ENCODE assay signal across 12 cellular contexts in genomic region chr6:33926451-33926850, GRCh38.
DNase-seq lines count a peak whose midpoint lies in the region; ATAC-seq and TF ChIP-seq lines count a peak whose summit lies in the region.
"Had no signal": no experiment of that assay in that cellular context is flagged by ENCODE, and none has a peak within 500 bp of the region (broad histone marks: within the 10 kb centered on the region; RNA-seq: fewer than 3 reads in every experiment).

No MANE protein-coding gene starts in this region.

- peaks cover 14 to 15% of the 10 kb centered on the region in 2 donors for H3K27me3 Mint-ChIP-seq in natural killer cell treated with Interleukin-12 subunit alpha and Interleukin-12 subunit beta and Interleukin-15 and Interleukin-18, amount 100 ng/mL, for 72 hours
- peaks cover 1% of the 10 kb centered on the region for H3K27me3 Mint-ChIP-seq in activated CD4-positive, alpha-beta memory T cell treated with anti-CD3 and anti-CD28 coated beads for 36 hours

- intact Hi-C loops in activated CD4-positive, alpha-beta memory T cell treated with anti-CD3 and anti-CD28 coated beads for 36 hours (cut with micrococcal nuclease): no loop called here

- H3K27ac ChIP-seq in WERI-Rb-1: no peak overlapping the region
- H3K27ac ChIP-seq: Peyer's patch had no signal

- peaks cover 0 to 8% of the 10 kb centered on the region in 2 donors for H3K4me1 Mint-ChIP-seq in natural killer cell treated with Interleukin-12 subunit alpha and Interleukin-12 subunit beta and Interleukin-15 and Interleukin-18, amount 100 ng/mL, for 72 hours (ENCODE audit: low read depth in 2 of 2)
- H3K4me1 Mint-ChIP-seq in activated CD4-positive, alpha-beta memory T cell treated with anti-CD3 and anti-CD28 coated beads for 36 hours (ENCODE audit: low read depth): peaks cover 2% of the 10 kb centered on the region

- peak; percentile 63 to 64 for ATAC-seq in natural killer cell treated with Interleukin-12 subunit alpha and Interleukin-12 subunit beta and Interleukin-15 and Interleukin-18, amount 100 ng/mL, for 72 hours
- no peak for ATAC-seq in GM21360 (IDR thresholded peaks at IDR 0.05; ENCODE audit: unreplicated experiment)

- POLR2A ChIA-PET in activated CD4-positive, alpha-beta memory T cell treated with anti-CD3 and anti-CD28 coated beads for 36 hours (lab: Charles Lee): no interaction called here

- H3K9me3 ChIP-seq in WERI-Rb-1 (ENCODE audit: severe bottlenecking): peaks cover 13% of the 10 kb centered on the region
- H3K9me3 ChIP-seq: Peyer's patch had no signal

- no peak overlapping the region for H3K4me3 Mint-ChIP-seq in natural killer cell treated with Interleukin-12 subunit alpha and Interleukin-12 subunit beta and Interleukin-15 and Interleukin-18, amount 100 ng/mL, for 72 hours
- no peak overlapping the region for H3K4me3 Mint-ChIP-seq in activated CD4-positive, alpha-beta memory T cell treated with anti-CD3 and anti-CD28 coated beads for 36 hours
- H3K4me3 Mint-ChIP-seq: activated CD4-positive, alpha-beta T cell treated with anti-CD3 and anti-CD28 coated beads, Interleukin-2, amount 10 ng/mL, durations not matched to agents 7 days and 5 days had no signal

- H3K36me3 ChIP-seq in WERI-Rb-1: no peaks in the 10 kb centered on the region
- H3K36me3 ChIP-seq: Peyer's patch had no signal

- DNase-seq in NCI-H1092 treated with DMSO at 0.1 percent for 48 hours (lab: John Stamatoyannopoulos, UW) (peak; percentile 4), NCI-H1092 (lab: John Stamatoyannopoulos, UW) (no peak), NCI-H1105 (lab: John Stamatoyannopoulos, UW) (peak; percentile 89), WERI-Rb-1 (peak; percentile 58), GM13976 (ENCODE audit: low spot score) (no peak)
- no peak for DNase-seq in natural killer cell treated with Interleukin-12 subunit alpha and Interleukin-12 subunit beta and Interleukin-15 and Interleukin-18, amount 100 ng/mL, for 72 hours (ENCODE audit: low spot score)
- no peak for DNase-seq in activated CD4-positive, alpha-beta memory T cell treated with anti-CD3 and anti-CD28 coated beads for 36 hours
- DNase-seq: activated CD4-positive, alpha-beta T cell treated with anti-CD3 and anti-CD28 coated beads, Interleukin-2, amount 10 ng/mL, durations not matched to agents 7 days and 5 days; IMR-90; stimulated activated CD4-positive, alpha-beta T cell treated with anti-CD3 and anti-CD28 coated beads, Interleukin-4, amount 100 ng/mL, for 1 hour had no signal

- in situ Hi-C loops in GM13976 (cut with MboI; ENCODE audit: low sequenced_read_pairs, unreplicated experiment): no loop called here

- TF ChIP-seq CTCF in WERI-Rb-1 (IDR thresholded peaks at IDR 0.05; ENCODE audit: low read depth, low read length): no peak
- no peak for TF ChIP-seq CTCF in GM13976 (IDR thresholded peaks at IDR 0.05; ENCODE audit: borderline replicate concordance, control extremely low read depth, extremely low read depth, insufficient read depth, missing control alignments)

- H3K9me3 Mint-ChIP-seq in natural killer cell treated with Interleukin-12 subunit alpha and Interleukin-12 subunit beta and Interleukin-15 and Interleukin-18, amount 100 ng/mL, for 72 hours: no peaks in the 10 kb centered on the region
- H3K9me3 Mint-ChIP-seq in activated CD4-positive, alpha-beta memory T cell treated with anti-CD3 and anti-CD28 coated beads for 36 hours: no peaks in the 10 kb centered on the region
- H3K9me3 Mint-ChIP-seq: activated CD4-positive, alpha-beta T cell treated with anti-CD3 and anti-CD28 coated beads, Interleukin-2, amount 10 ng/mL, durations not matched to agents 7 days and 5 days had no signal

- CTCF ChIA-PET in activated CD4-positive, alpha-beta memory T cell treated with anti-CD3 and anti-CD28 coated beads for 36 hours (lab: Charles Lee): no interaction called here

- H3K4me3 ChIP-seq in WERI-Rb-1 (ENCODE audit: low read depth, low read length): no peak overlapping the region
- H3K4me3 ChIP-seq: Peyer's patch had no signal

- H3K27me3 ChIP-seq in WERI-Rb-1 (ENCODE audit: insufficient read depth, low read depth, severe bottlenecking): no peaks in the 10 kb centered on the region
- H3K27me3 ChIP-seq: Peyer's patch had no signal

- no peaks in the 10 kb centered on the region for H3K36me3 Mint-ChIP-seq in natural killer cell treated with Interleukin-12 subunit alpha and Interleukin-12 subunit beta and Interleukin-15 and Interleukin-18, amount 100 ng/mL, for 72 hours
- H3K36me3 Mint-ChIP-seq in activated CD4-positive, alpha-beta memory T cell treated with anti-CD3 and anti-CD28 coated beads for 36 hours: no peaks in the 10 kb centered on the region

- H3K27ac Mint-ChIP-seq in natural killer cell treated with Interleukin-12 subunit alpha and Interleukin-12 subunit beta and Interleukin-15 and Interleukin-18, amount 100 ng/mL, for 72 hours: no peak overlapping the region
- H3K27ac Mint-ChIP-seq in activated CD4-positive, alpha-beta memory T cell treated with anti-CD3 and anti-CD28 coated beads for 36 hours: no peak overlapping the region
- H3K27ac Mint-ChIP-seq: activated CD4-positive, alpha-beta T cell treated with anti-CD3 and anti-CD28 coated beads, Interleukin-2, amount 10 ng/mL, durations not matched to agents 7 days and 5 days had no signal

Comparison
In these comparisons a context has a peak if more than half of its experiments do, and no peak if none do; other contexts are left out.
1. DNase-seq: peak in NCI-H1092 treated with DMSO at 0.1 percent for 48 hours (single experiment), NCI-H1105 (single experiment) and WERI-Rb-1 (single experiment); none in NCI-H1092 (single experiment), natural killer cell treated with Interleukin-12 subunit alpha and Interleukin-12 subunit beta and Interleukin-15 and Interleukin-18, amount 100 ng/mL, for 72 hours (single experiment), activated CD4-positive, alpha-beta memory T cell treated with anti-CD3 and anti-CD28 coated beads for 36 hours (single experiment) and GM13976 (single experiment).